2 cellular contexts compared by ENCODE assay signal in genomic region chr3:172752651-172753050, GRCh38.
TF ChIP-seq lines count a peak whose summit lies in the region.

No MANE protein-coding gene starts in this region.

TF ChIP-seq in HCT116, 20 proteins besides CTCF, POLR2A, EP300 and RAD21 (continued from another document):
- TF ChIP-seq REST (IDR thresholded peaks at IDR 0.05; ENCODE audit: low read depth) (no peak), ZBTB33 (IDR thresholded peaks at IDR 0.05; ENCODE audit: extremely low read depth, insufficient replicate concordance, low read length) (no peak), ZNF274 (IDR thresholded peaks at IDR 0.05; ENCODE audit: low read depth, low read length) (no peak), YY1 (IDR thresholded peaks at IDR 0.05; ENCODE audit: extremely low read depth, insufficient replicate concordance, low read depth, low read length) (no peak), JUND (IDR thresholded peaks at IDR 0.05) (no peak), TCF7L2 (IDR thresholded peaks at IDR 0.05; ENCODE audit: borderline replicate concordance, extremely low read depth, insufficient read depth, insufficient read length) (no peak), EZH2 (IDR thresholded peaks at IDR 0.05) (no peak), CEBPB (IDR thresholded peaks at IDR 0.05; ENCODE audit: low read depth) (no peak)

TF ChIP-seq in WTC11, 78 proteins besides CTCF, POLR2A, EP300 and RAD21 (continued from another document):
- no peak for TF ChIP-seq ATF3 (CRISPR knock-in tag; conservative IDR thresholded peaks at IDR 0.05)
- no peak for TF ChIP-seq GTF2I (CRISPR knock-in tag; conservative IDR thresholded peaks at IDR 0.05)
- TF ChIP-seq USF1 (CRISPR knock-in tag; IDR thresholded peaks at IDR 0.05) = no peak
- TF ChIP-seq TP53 (CRISPR knock-in tag; IDR thresholded peaks at IDR 0.05) = no peak
- TF ChIP-seq IRF2 (CRISPR knock-in tag; IDR thresholded peaks at IDR 0.05; ENCODE audit: borderline replicate concordance, low read depth) = no peak
- no peak for TF ChIP-seq ZNF232 (CRISPR knock-in tag; IDR thresholded peaks at IDR 0.05)
- TF ChIP-seq AR (CRISPR knock-in tag; IDR thresholded peaks at IDR 0.05) = no peak
- no peak for TF ChIP-seq SOX15 (CRISPR knock-in tag; IDR thresholded peaks at IDR 0.05)
- no peak for TF ChIP-seq ERG (CRISPR knock-in tag; IDR thresholded peaks at IDR 0.05)
- TF ChIP-seq OVOL2 (CRISPR knock-in tag; IDR thresholded peaks at IDR 0.05; ENCODE audit: borderline replicate concordance) = no peak
- no peak for TF ChIP-seq MLX (CRISPR knock-in tag; IDR thresholded peaks at IDR 0.05)
- no peak for TF ChIP-seq MAX (CRISPR knock-in tag; IDR thresholded peaks at IDR 0.05)
- no peak for TF ChIP-seq CBFB (CRISPR knock-in tag; IDR thresholded peaks at IDR 0.05; ENCODE audit: low read depth)
- no peak for TF ChIP-seq MXD4 (CRISPR knock-in tag; IDR thresholded peaks at IDR 0.05; ENCODE audit: borderline replicate concordance)
- no peak for TF ChIP-seq FOXP4 (CRISPR knock-in tag; IDR thresholded peaks at IDR 0.05)
TF ChIP-seq in WTC11: peak in this region for 0.
